Comparison of ENCODE assay signal across 8 cellular contexts in the genomic region with DNA sequence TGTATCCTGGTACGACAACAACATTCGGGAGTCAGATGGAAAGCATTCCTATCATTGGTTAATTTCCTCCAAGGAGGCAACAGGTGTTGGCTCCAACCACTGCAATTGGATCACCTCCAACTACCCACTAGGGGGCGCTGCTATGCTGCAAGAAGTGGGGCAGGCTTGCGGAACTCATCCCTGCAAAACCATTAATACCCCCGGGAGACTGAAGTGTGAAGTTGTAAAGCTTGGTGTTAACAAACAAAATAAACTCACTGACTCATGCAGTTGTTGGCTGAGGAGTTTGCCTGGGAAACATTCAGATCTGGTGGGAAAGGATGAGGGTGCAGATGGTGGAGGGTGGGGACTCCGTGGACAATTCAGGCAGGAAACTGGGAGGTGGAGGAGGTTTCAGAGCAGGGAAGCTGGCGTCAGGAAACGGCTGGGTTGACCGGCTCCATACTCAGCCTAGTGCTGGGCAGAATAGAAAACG.
DNase-seq lines count a peak whose midpoint lies in the region; ATAC-seq and TF ChIP-seq lines count a peak whose summit lies in the region.

No MANE protein-coding gene starts in this region.

- H3K4me1 ChIP-seq in OCI-LY7 (ENCODE audit: insufficient read depth, low read length, poor library complexity, severe bottlenecking) = no peaks in the 10 kb centered on the region

- no peaks in the 10 kb centered on the region for H3K9me3 ChIP-seq in OCI-LY7 (ENCODE audit: low read length)

- no peak overlapping the region for H3K27ac ChIP-seq in OCI-LY7 (ENCODE audit: low read depth, low read length, poor library complexity, severe bottlenecking)

- intact Hi-C loops in OCI-LY7 (cut with micrococcal nuclease; ENCODE audit: unreplicated experiment) (loop anchor here (1.0 to 2.0 kb wide), 2 partner anchors 50 to 78 kb away; no protein-coding TSS in a partner anchor), Right ventricle myocardium inferior (cut with DNase I) (loop anchor here (5.0 to 10.0 kb wide), 3 partner anchors 73 to 256 kb away; no protein-coding TSS in a partner anchor), posterior cingulate gyrus (cut with DNase I) (loop anchor here (2.0 to 10.0 kb wide), 3 partner anchors 50 to 286 kb away; partner anchors contain the start of gene SCNN1G)
- intact Hi-C loops in activated naive CD4-positive, alpha-beta T cell treated with anti-CD3 and anti-CD28 coated beads for 36 hours (cut with micrococcal nuclease) = loop anchor here (1.0 to 2.0 kb wide), 3 partner anchors 50 to 536 kb away; no protein-coding TSS in a partner anchor

- peak; percentile 95 for TF ChIP-seq CTCF in OCI-LY7 (conservative IDR thresholded peaks at IDR 0.05; ENCODE audit: low read length)

- H3K4me1 Mint-ChIP-seq in activated naive CD4-positive, alpha-beta T cell treated with anti-CD3 and anti-CD28 coated beads for 36 hours (ENCODE audit: low read depth) = no peaks in the 10 kb centered on the region

- no peak overlapping the region for H3K4me2 ChIP-seq in OCI-LY7 (ENCODE audit: low read length)

- POLR2A ChIA-PET in OCI-LY7 (lab: Charles Lee) = no interaction called here

- no peak overlapping the region for H3K4me3 Mint-ChIP-seq in activated naive CD4-positive, alpha-beta T cell treated with anti-CD3 and anti-CD28 coated beads for 36 hours

- H3K9me2 ChIP-seq in OCI-LY7 (ENCODE audit: insufficient read depth, low read length) = no peaks in the 10 kb centered on the region

- H3K36me3 ChIP-seq in OCI-LY7 (ENCODE audit: insufficient read depth, low read length) = no peaks in the 10 kb centered on the region

- CTCF ChIA-PET in OCI-LY7 (lab: Charles Lee; ENCODE audit: unreplicated experiment) = interaction anchor here (0.6 to 1.4 kb wide), 2 partner anchors 50 to 51 kb away, joined by 3 read pairs; no protein-coding TSS in a partner anchor
- CTCF ChIA-PET in activated naive CD4-positive, alpha-beta T cell treated with anti-CD3 and anti-CD28 coated beads for 36 hours (lab: Charles Lee) = interaction anchor here (1.5 to 2.1 kb wide), 3 partner anchors 23 to 536 kb away, joined by 3 to 6 read pairs (median 4); no protein-coding TSS in a partner anchor

- no peak overlapping the region for H2AFZ ChIP-seq in OCI-LY7 (ENCODE audit: low read length)

- peak; percentile 81 for ATAC-seq in Right ventricle myocardium inferior
- no peak for ATAC-seq in HG02970 (IDR thresholded peaks at IDR 0.05; ENCODE audit: low FRiP score, unreplicated experiment)
- ATAC-seq in HG02840 (IDR thresholded peaks at IDR 0.05; ENCODE audit: low FRiP score, unreplicated experiment) = no peak

- H4K20me1 ChIP-seq in OCI-LY7 (ENCODE audit: insufficient read depth, low read length) = no peaks in the 10 kb centered on the region

- no peak overlapping the region for H3K27ac Mint-ChIP-seq in activated naive CD4-positive, alpha-beta T cell treated with anti-CD3 and anti-CD28 coated beads for 36 hours

- H3K79me2 ChIP-seq in OCI-LY7 (ENCODE audit: insufficient read depth, low read depth, low read length) = no peaks in the 10 kb centered on the region

- peaks cover 19% of the 10 kb centered on the region for H3K27me3 Mint-ChIP-seq in activated naive CD4-positive, alpha-beta T cell treated with anti-CD3 and anti-CD28 coated beads for 36 hours (ENCODE audit: low read depth)

- peak; percentile 64 for DNase-seq in COR-L47 (lab: John Stamatoyannopoulos, UW)
- peak; percentile 73 for DNase-seq in HT-29 (ENCODE audit: low spot score)
- DNase-seq in OCI-LY7 (ENCODE audit: low spot score) = peak; percentile 63
- peak; percentile 76 for DNase-seq in activated naive CD4-positive, alpha-beta T cell treated with anti-CD3 and anti-CD28 coated beads for 36 hours
- DNase-seq in Right ventricle myocardium inferior (ENCODE audit: missing footprints) = peak; percentile 77
- DNase-seq in posterior cingulate gyrus = peak; percentile 40 to 97 (median 86)

- no peak overlapping the region for H3K4me3 ChIP-seq in OCI-LY7 (ENCODE audit: low read depth, low read length, poor library complexity, severe bottlenecking)

- H3K9me3 Mint-ChIP-seq in activated naive CD4-positive, alpha-beta T cell treated with anti-CD3 and anti-CD28 coated beads for 36 hours = no peaks in the 10 kb centered on the region

- H3K36me3 Mint-ChIP-seq in activated naive CD4-positive, alpha-beta T cell treated with anti-CD3 and anti-CD28 coated beads for 36 hours (ENCODE audit: low read depth) = no peaks in the 10 kb centered on the region

- no TSS peak for BruUV-seq in OCI-LY7 (replicated peaks; lab: Mats Ljungman, UMichigan)
